In genomic region chr6:10315034-10315433, GRCh38 we compare ENCODE assay signal across 1 cellular context.
TF ChIP-seq lines count a peak whose summit lies in the region.

No MANE protein-coding gene starts in this region.

TF ChIP-seq in GM23338, 12 proteins besides CTCF, POLR2A, EP300 and RAD21 (continued from another document):
- no peak for TF ChIP-seq ZNF462 (CRISPR knock-in tag; IDR thresholded peaks at IDR 0.05)
- no peak for TF ChIP-seq ETS1 (IDR thresholded peaks at IDR 0.05)
- TF ChIP-seq STAT1 (IDR thresholded peaks at IDR 0.05; ENCODE audit: unreplicated experiment), result no peak
- no peak for TF ChIP-seq POLR2AphosphoS5 (IDR thresholded peaks at IDR 0.05; ENCODE audit: low read depth)
